In the genomic region with DNA sequence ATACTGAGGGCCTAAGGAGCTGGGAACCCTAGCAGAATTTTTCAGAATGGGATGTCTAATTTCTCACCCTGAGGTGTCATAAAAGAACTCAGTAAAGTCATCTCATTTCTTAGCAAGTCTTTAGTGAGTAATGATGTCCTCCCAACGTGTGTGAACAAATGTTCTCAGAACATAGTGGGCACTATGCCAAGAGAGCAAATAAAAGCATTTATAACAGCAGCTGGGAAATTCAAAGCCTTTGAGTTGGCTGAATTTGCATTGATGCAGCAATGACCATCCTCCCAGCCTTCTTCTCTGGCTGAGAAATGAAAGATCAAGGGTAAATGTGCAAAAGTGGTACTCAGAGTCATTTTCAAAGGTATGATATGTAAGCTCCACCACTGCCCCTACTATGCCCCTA, we compare ENCODE assay signal across 14 cellular contexts.
DNase-seq lines count a peak whose midpoint lies in the region; ATAC-seq and TF ChIP-seq lines count a peak whose summit lies in the region.
"Had no signal": no experiment of that assay in that cellular context is flagged by ENCODE, and none has a peak within 500 bp of the region (broad histone marks: within the 10 kb centered on the region; RNA-seq: fewer than 3 reads in every experiment).

No MANE protein-coding gene starts in this region.

- no peaks in the 10 kb centered on the region for H3K36me3 ChIP-seq in RWPE2 (ENCODE audit: low read depth)
- H3K36me3 ChIP-seq: neutrophil had no signal

- peak overlapping the region; percentile 30 to 81 (median 70) for H3K27ac Mint-ChIP-seq in immature natural killer cell
- H3K27ac Mint-ChIP-seq: activated T-helper 2 cell treated with anti-CD3 and anti-CD28 coated beads, Interferon-gamma antibody, Interleukin-2, Interleukin-4, amounts not matched to agents 10 μg/mL and 5 μg/mL and 100 μg/mL, durations not matched to agents 14 hours and 24 hours and 36 hours; H9; type B pancreatic cell had no signal

- peaks cover 8% of the 10 kb centered on the region for H3K4me1 ChIP-seq in RWPE2 (ENCODE audit: insufficient read depth, poor library complexity, severe bottlenecking)

- H3K36me3 Mint-ChIP-seq in immature natural killer cell = no peaks in the 10 kb centered on the region
- H3K36me3 Mint-ChIP-seq: type B pancreatic cell had no signal

- DNase-seq in NCI-H1417 (lab: John Stamatoyannopoulos, UW) (peak; percentile 2 to 75 (median 16)), NCI-H1417 treated with DMSO at 0.1 percent for 48 hours (lab: John Stamatoyannopoulos, UW) (no peak), HPDE6-E6E7 (ENCODE audit: extremely low spot score) (peak; percentile 10), RWPE2 (ENCODE audit: low spot score) (no peak), immature natural killer cell (peak; percentile 28 to 47 (median 34)), caudate nucleus (lab: John Stamatoyannopoulos, UW) (no peak), KG1 (lab: John Stamatoyannopoulos, UW) (no peak), hepatic stellate cell (ENCODE audit: low spot score) (no peak)
- DNase-seq: GF-D8, H9 had no signal

- H3K27ac ChIP-seq in RWPE2 (ENCODE audit: poor library complexity, severe bottlenecking) (no peak overlapping the region), caudate nucleus (ENCODE audit: low read depth, low read length) (no peak overlapping the region)
- H3K27ac ChIP-seq: 22Rv1, neutrophil had no signal

- peak; percentile 78 for ATAC-seq in RWPE2 (ENCODE audit: low read depth)

- TF ChIP-seq CTCF in RWPE2 (IDR thresholded peaks at IDR 0.05; ENCODE audit: poor library complexity, severe bottlenecking) = no peak

- no peaks in the 10 kb centered on the region for H3K27me3 ChIP-seq in RWPE2 (ENCODE audit: insufficient read depth, poor library complexity, severe bottlenecking)
- H3K27me3 ChIP-seq: neutrophil had no signal

- no peaks in the 10 kb centered on the region for H3K9me3 ChIP-seq in RWPE2 (ENCODE audit: severe bottlenecking)
- H3K9me3 ChIP-seq: neutrophil had no signal

- peaks cover 56 to 71% of the 10 kb centered on the region in 2 donors for H3K4me1 Mint-ChIP-seq in immature natural killer cell
- H3K4me1 Mint-ChIP-seq: H9 had no signal

- no peaks in the 10 kb centered on the region for H3K9me3 Mint-ChIP-seq in immature natural killer cell

- H3K4me3 ChIP-seq in RWPE2 (ENCODE audit: severe bottlenecking) = no peak overlapping the region

- H3K27me3 Mint-ChIP-seq in immature natural killer cell (ENCODE audit: low read depth in 3 of 3) = no peaks in the 10 kb centered on the region
- H3K27me3 Mint-ChIP-seq: type B pancreatic cell had no signal

- peak overlapping the region in 4 of 5 donors; percentile 13 to 61 (median 40) for H3K4me3 Mint-ChIP-seq in immature natural killer cell
- H3K4me3 Mint-ChIP-seq: H9, type B pancreatic cell had no signal

Comparison
In these comparisons a context has a peak if more than half of its experiments do, and no peak if none do; other contexts are left out.
1. DNase-seq: peak in NCI-H1417 (3 of 3), HPDE6-E6E7 (single experiment) and immature natural killer cell (3 of 3); none in NCI-H1417 treated with DMSO at 0.1 percent for 48 hours (single experiment), RWPE2 (single experiment), caudate nucleus (0 of 61), KG1 (single experiment) and hepatic stellate cell (single experiment).